18 cellular contexts compared by ENCODE assay signal in the genomic region with DNA sequence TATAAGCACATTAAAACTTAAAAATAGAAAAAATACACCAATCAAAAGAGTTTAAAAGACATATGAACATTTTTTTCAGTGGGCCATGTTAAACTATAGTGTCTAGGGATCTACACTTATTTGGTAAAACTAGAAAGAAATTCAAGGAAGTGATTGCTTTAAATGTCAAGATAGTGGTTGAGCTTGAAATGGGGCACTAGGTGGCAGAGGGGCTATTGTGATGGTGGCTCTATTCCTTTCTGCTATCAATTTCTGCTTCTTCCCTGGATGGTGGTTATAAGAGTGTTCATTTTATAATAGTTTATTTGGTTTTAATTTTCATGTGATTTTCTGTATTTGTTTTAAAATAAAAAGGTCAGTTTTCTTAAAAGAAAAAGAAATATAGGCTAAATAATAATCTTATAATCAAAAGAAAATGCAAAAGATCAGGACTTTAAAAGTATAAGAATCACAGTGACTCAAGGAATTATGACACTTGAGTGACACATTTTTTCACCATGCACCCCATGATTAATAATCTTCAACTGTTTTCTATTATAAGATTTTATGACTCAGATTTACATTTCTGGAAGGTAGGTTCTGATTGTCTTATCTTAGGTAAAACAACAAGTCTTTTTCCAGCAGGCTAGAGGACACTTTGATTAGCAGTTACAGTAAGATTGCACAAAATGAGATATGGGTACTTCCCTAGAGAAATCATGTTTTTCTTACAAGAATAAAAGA.
A peak's percentile ranks its signal among the peaks of the same experiment; 100 is the strongest.
DNase-seq lines count a peak whose midpoint lies in the region; ATAC-seq, FAIRE-seq and TF ChIP-seq lines count a peak whose summit lies in the region.
"Had no signal": no experiment of that assay in that cellular context is flagged by ENCODE, and none has a peak within 500 bp of the region (broad histone marks: within the 10 kb centered on the region; RNA-seq: fewer than 3 reads in every experiment).

No MANE protein-coding gene starts in this region.

- H2BK5ac ChIP-seq in H9 (ENCODE audit: insufficient read length, low read length): no peak overlapping the region

- TF ChIP-seq CTCF in H9 (conservative IDR thresholded peaks at IDR 0.05) (peak; percentile 44; the same call in 2 of the 3 replicates), epithelial cell of esophagus (IDR thresholded peaks at IDR 0.05; ENCODE audit: insufficient read depth, low read depth, low read length, missing control alignments) (no peak), nephron progenitor cell (IDR thresholded peaks at IDR 0.05) (no peak)

- H2BK20ac ChIP-seq in H9 (ENCODE audit: low read depth, low read length, poor library complexity, severe bottlenecking): no peak overlapping the region

- H3K36me3 Mint-ChIP-seq in H9 (ENCODE audit: insufficient read depth in 1 of 3, low read depth in 3 of 3) (peaks cover 3 to 7% (median 7%) of the 10 kb centered on the region in 3 experiments; a peak in 5 of 7 replicates), nephron progenitor cell (ENCODE audit: low read depth) (no peaks in the 10 kb centered on the region)
- H3K36me3 Mint-ChIP-seq: activated CD4-positive, alpha-beta memory T cell treated with anti-CD3 and anti-CD28 coated beads for 36 hours; activated naive CD8-positive, alpha-beta T cell treated with anti-CD3 and anti-CD28 coated beads, Interleukin-2, amount 10 ng/mL, durations not matched to agents 7 days and 5 days had no signal

- no peaks in the 10 kb centered on the region for H3K79me2 ChIP-seq in H9 (ENCODE audit: insufficient read depth, low read length)

- no peak for DNase-seq in H9
- peak; percentile 60 for DNase-seq in NCI-H69 (lab: John Stamatoyannopoulos, UW)
- DNase-seq in epithelial cell of esophagus (ENCODE audit: low read depth): peak; percentile 25
- no peak for DNase-seq in DMS153 (lab: John Stamatoyannopoulos, UW)
- DNase-seq in nephron progenitor cell: no peak
- DNase-seq in hepatic stellate cell (ENCODE audit: low spot score): no peak
- DNase-seq: activated CD4-positive, alpha-beta memory T cell treated with anti-CD3 and anti-CD28 coated beads for 36 hours; activated naive CD8-positive, alpha-beta T cell treated with anti-CD3 and anti-CD28 coated beads, Interleukin-2, amount 10 ng/mL, durations not matched to agents 7 days and 5 days; activated T-cell treated with anti-CD3 and anti-CD28 coated beads, Interleukin-2, amount 50 U/mL, for 48 hours; heart right ventricle; islet precursor cell; right lobe of liver; stimulated activated CD4-positive, alpha-beta T cell treated with anti-CD3 and anti-CD28 coated beads, Interleukin-2, amount 100 ng/mL, for 24 hours had no signal

- H4K8ac ChIP-seq in H9 (replicated peaks; ENCODE audit: insufficient read length, low read depth, low read length): no peak overlapping the region

- no peak overlapping the region for H3K56ac ChIP-seq in H9 (ENCODE audit: insufficient read length, low read depth, low read length)

- peak; percentile 47 for FAIRE-seq in A204.1 (lab: Jason Lieb, UNC)
- FAIRE-seq: GM18507, HTR-8/SVneo, TTC549 had no signal

- H2AFZ ChIP-seq in H9 (ENCODE audit: low read length): no peak overlapping the region

- no peaks in the 10 kb centered on the region for H3K4me1 ChIP-seq in H9 (ENCODE audit: insufficient read depth, low read length)
- H3K4me1 ChIP-seq: heart right ventricle, right lobe of liver had no signal

- H3K4me3 Mint-ChIP-seq in H9: no peak overlapping the region
- H3K4me3 Mint-ChIP-seq in nephron progenitor cell: no peak overlapping the region
- H3K4me3 Mint-ChIP-seq: activated CD4-positive, alpha-beta memory T cell treated with anti-CD3 and anti-CD28 coated beads for 36 hours; activated naive CD8-positive, alpha-beta T cell treated with anti-CD3 and anti-CD28 coated beads, Interleukin-2, amount 10 ng/mL, durations not matched to agents 7 days and 5 days had no signal

- no peak overlapping the region for H2BK120ac ChIP-seq in H9 (ENCODE audit: low read depth, low read length, poor library complexity, severe bottlenecking)

- H3K27ac ChIP-seq in H9 (ENCODE audit: insufficient read length, low read depth, low read length): no peak overlapping the region
- H3K27ac ChIP-seq: heart right ventricle, right lobe of liver had no signal

- H3K4me3 ChIP-seq in epithelial cell of esophagus (ENCODE audit: low read length): no peak overlapping the region
- H3K4me3 ChIP-seq: heart right ventricle, right lobe of liver had no signal

- no peak overlapping the region for H3K4me2 ChIP-seq in H9 (ENCODE audit: insufficient read depth, insufficient read length, low read length)

- no peak overlapping the region for H3K14ac ChIP-seq in H9 (ENCODE audit: insufficient read depth, low read length)

- peaks cover 7 to 11% of the 10 kb centered on the region in 2 experiments; a peak in 3 of 5 replicates for H3K9me3 Mint-ChIP-seq in H9
- H3K9me3 Mint-ChIP-seq in nephron progenitor cell: peaks cover 5% of the 10 kb centered on the region

- H3K4ac ChIP-seq in H9 (ENCODE audit: low read depth, low read length): no peak overlapping the region

- H4K91ac ChIP-seq in H9 (ENCODE audit: insufficient read length, low read depth, low read length): no peak overlapping the region

- no peaks in the 10 kb centered on the region for H3K4me1 Mint-ChIP-seq in H9
- H3K4me1 Mint-ChIP-seq in nephron progenitor cell: no peaks in the 10 kb centered on the region
- H3K4me1 Mint-ChIP-seq: activated naive CD8-positive, alpha-beta T cell treated with anti-CD3 and anti-CD28 coated beads, Interleukin-2, amount 10 ng/mL, durations not matched to agents 7 days and 5 days had no signal

- H3K23me2 ChIP-seq in H9 (ENCODE audit: insufficient read length, low read depth, low read length, poor library complexity, severe bottlenecking): no peaks in the 10 kb centered on the region

- H3K27ac Mint-ChIP-seq in H9 (no peak overlapping the region), nephron progenitor cell (no peak overlapping the region)
- H3K27ac Mint-ChIP-seq: activated CD4-positive, alpha-beta memory T cell treated with anti-CD3 and anti-CD28 coated beads for 36 hours; activated naive CD8-positive, alpha-beta T cell treated with anti-CD3 and anti-CD28 coated beads, Interleukin-2, amount 10 ng/mL, durations not matched to agents 7 days and 5 days had no signal

- no peak overlapping the region for H4K5ac ChIP-seq in H9 (ENCODE audit: insufficient read length, low read depth, low read length)

- no peak overlapping the region for H2AK5ac ChIP-seq in H9 (ENCODE audit: insufficient read length, low read length)

- H2BK12ac ChIP-seq in H9 (ENCODE audit: insufficient read length, low read depth, low read length): no peak overlapping the region

- no peaks in the 10 kb centered on the region for H3K79me1 ChIP-seq in H9 (ENCODE audit: insufficient read depth, low read depth, low read length, poor library complexity, severe bottlenecking)

- H3K9ac ChIP-seq in H9 (ENCODE audit: extremely low read depth, insufficient read length, low read length): no peak overlapping the region

- no peak overlapping the region for H3T11ph ChIP-seq in H9 (ENCODE audit: low read length)

- H3K27me3 Mint-ChIP-seq in H9 (ENCODE audit: low read depth): no peaks in the 10 kb centered on the region
- peaks cover 7% of the 10 kb centered on the region for H3K27me3 Mint-ChIP-seq in nephron progenitor cell (ENCODE audit: low read depth, poor library complexity)
- H3K27me3 Mint-ChIP-seq: activated CD4-positive, alpha-beta memory T cell treated with anti-CD3 and anti-CD28 coated beads for 36 hours; activated naive CD8-positive, alpha-beta T cell treated with anti-CD3 and anti-CD28 coated beads, Interleukin-2, amount 10 ng/mL, durations not matched to agents 7 days and 5 days had no signal

- H3K27me3 ChIP-seq in H9 (ENCODE audit: insufficient read depth, low read length): no peaks in the 10 kb centered on the region
- H3K27me3 ChIP-seq: heart right ventricle, right lobe of liver had no signal

- H3K9me3 ChIP-seq in H9 (ENCODE audit: control insufficient read depth, low read depth, low read length): no peaks in the 10 kb centered on the region
- H3K9me3 ChIP-seq: heart right ventricle, right lobe of liver had no signal

- no peak overlapping the region for H3K23ac ChIP-seq in H9 (ENCODE audit: insufficient read length, low read depth, low read length)

- ATAC-seq in GM21529 (IDR thresholded peaks at IDR 0.05; ENCODE audit: unreplicated experiment): no peak
- ATAC-seq: heart right ventricle had no signal

- H4K20me1 ChIP-seq in H9 (ENCODE audit: control insufficient read depth, insufficient read depth, insufficient read length): no peaks in the 10 kb centered on the region

- H2BK15ac ChIP-seq in H9 (ENCODE audit: low read depth, low read length): no peak overlapping the region

- no peak overlapping the region for H3K18ac ChIP-seq in H9 (ENCODE audit: insufficient read length, low read depth, low read length)

Comparison
In these comparisons a context has a peak if more than half of its experiments do, and no peak if none do; other contexts are left out.
1. DNase-seq: peak in NCI-H69 (single experiment) and epithelial cell of esophagus (single experiment); none in H9 (single experiment), DMS153 (single experiment), nephron progenitor cell (single experiment) and hepatic stellate cell (single experiment).